ENCODE assay signal across 24 cellular contexts in the genomic region with DNA sequence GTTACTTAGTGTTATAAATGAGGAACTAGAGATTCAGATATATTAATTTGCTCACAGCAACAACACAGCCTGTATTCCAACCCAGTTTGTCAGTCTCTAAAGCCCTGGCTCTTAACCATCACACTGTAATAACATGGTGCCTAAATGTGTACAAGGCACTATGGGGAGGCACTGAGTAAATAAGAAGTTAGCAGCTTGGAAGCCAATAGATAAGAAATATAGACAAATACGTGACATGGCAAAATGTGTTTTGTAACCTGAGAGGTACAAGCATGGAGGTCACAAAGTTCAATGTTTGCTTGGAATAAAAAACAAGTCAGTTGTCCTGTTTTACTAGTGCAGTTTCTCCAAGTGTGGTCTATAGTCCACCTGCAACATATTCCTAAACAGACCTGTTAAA. TPM values are rescaled to one million over a fixed set of nuclear protein-coding genes. Genes with fewer than 3 reads are reported as not detected.
DNase-seq lines count a peak whose midpoint lies in the region; ATAC-seq, FAIRE-seq and TF ChIP-seq lines count a peak whose summit lies in the region.
"Had no signal": no experiment of that assay in that cellular context is flagged by ENCODE, and none has a peak within 500 bp of the region (broad histone marks: within the 10 kb centered on the region; RNA-seq: fewer than 3 reads in every experiment).

No MANE protein-coding gene starts in this region.

- no peaks in the 10 kb centered on the region for H3K36me3 ChIP-seq in naive thymus-derived CD4-positive, alpha-beta T cell (ENCODE audit: control insufficient read depth in 2 of 3, insufficient read depth in 3 of 3, low read length in 3 of 3)

- no peak for TF ChIP-seq EP300 in A549 (IDR thresholded peaks at IDR 0.05)

- no peak overlapping the region for H3K27ac Mint-ChIP-seq in naive thymus-derived CD4-positive, alpha-beta T cell

- ATAC-seq in A549 (peak in 1 of 2 experiments; percentile 38; a peak in 2 of 6 replicates), left lobe of liver (peak; percentile 86), HG03469 (IDR thresholded peaks at IDR 0.05; ENCODE audit: unreplicated experiment) (no peak)
- ATAC-seq in naive thymus-derived CD4-positive, alpha-beta T cell: no peak
- ATAC-seq: SK-N-SH treated with all-trans-retinoic acid at 6 μM for 48 hours had no signal

- no peak for TF ChIP-seq RAD21 in A549 (conservative IDR thresholded peaks at IDR 0.05 in 1 of 2, IDR thresholded peaks at IDR 0.05 in 1 of 2)

- H3K4me3 Mint-ChIP-seq in naive thymus-derived CD4-positive, alpha-beta T cell: no peak overlapping the region

- TF ChIP-seq CTCF in A549 (IDR thresholded peaks at IDR 0.05): no peak

- no peaks in the 10 kb centered on the region for H3K9me3 Mint-ChIP-seq in naive thymus-derived CD4-positive, alpha-beta T cell

- H3K36me3 Mint-ChIP-seq in naive thymus-derived CD4-positive, alpha-beta T cell: no peaks in the 10 kb centered on the region

- no peaks in the 10 kb centered on the region for H3K4me1 Mint-ChIP-seq in naive thymus-derived CD4-positive, alpha-beta T cell

- 46% methylated on average over 1 of the region's 1 CpG for WGBS in A549 (ENCODE audit: missing lambda C conversion rate)

- POLR2A ChIA-PET in A549 (lab: Yijun Ruan, JAX): no interaction called here
- POLR2A ChIA-PET in naive thymus-derived CD4-positive, alpha-beta T cell (lab: Charles Lee): no interaction called here

- intact Hi-C loops in naive thymus-derived CD4-positive, alpha-beta T cell (cut with micrococcal nuclease): no loop called here

- H3K27me3 Mint-ChIP-seq in naive thymus-derived CD4-positive, alpha-beta T cell: peaks cover 5 to 21% (median 13%) of the 10 kb centered on the region in 5 donors

- no peaks in the 10 kb centered on the region for H3K4me1 ChIP-seq in A549
- no peaks in the 10 kb centered on the region for H3K4me1 ChIP-seq in naive thymus-derived CD4-positive, alpha-beta T cell (ENCODE audit: control insufficient read depth in 2 of 2, insufficient read depth in 2 of 2, low read length in 2 of 2)

- FAIRE-seq in A549 (lab: Jason Lieb, UNC): no peak
- FAIRE-seq: GM18507 had no signal

- H3K4me2 ChIP-seq in A549: no peak overlapping the region

- TF ChIP-seq POLR2A in A549 (IDR thresholded peaks at IDR 0.05; ENCODE audit: low read length): no peak

- CTCF ChIA-PET in A549 (lab: Yijun Ruan, JAX): no interaction called here
- CTCF ChIA-PET in naive thymus-derived CD4-positive, alpha-beta T cell (lab: Charles Lee): no interaction called here

- DNase-seq in A549 (ENCODE audit: low read depth in 1 of 2, low spot score in 1 of 2): peak in 1 of 2 experiments; percentile 51
- peak; percentile 68 for DNase-seq in DMS53 treated with DMSO at 0.1 percent for 48 hours (lab: John Stamatoyannopoulos, UW; ENCODE audit: unreplicated experiment)
- peak; percentile 24 for DNase-seq in NCI-H510A treated with DMSO at 0.1 percent for 48 hours (lab: John Stamatoyannopoulos, UW)
- DNase-seq in left lobe of liver (ENCODE audit: low spot score): no peak
- DNase-seq in glomerular visceral epithelial cell (ENCODE audit: extremely low spot score): no peak
- DNase-seq in naive thymus-derived CD4-positive, alpha-beta T cell: no peak
- DNase-seq: ACHN, AML-193, DMS79 treated with DMSO at 0.1 percent for 48 hours, GM23248, HCEC 1CT, MV-4-11, NCI-H1436 treated with DMSO at 0.1 percent for 48 hours, NCI-H2107, NCI-H446, NCI-H82, SHP77 treated with DMSO at 0.1 percent for 48 hours, T-helper 1 cell had no signal

- no peak overlapping the region for H3K27ac ChIP-seq in A549
- no peak overlapping the region for H3K27ac ChIP-seq in naive thymus-derived CD4-positive, alpha-beta T cell (ENCODE audit: low read depth, low read length)
- H3K27ac ChIP-seq: GM23248 had no signal

- H3K27me3 ChIP-seq in naive thymus-derived CD4-positive, alpha-beta T cell (ENCODE audit: control insufficient read depth in 2 of 2, insufficient read depth in 2 of 2, low read length in 2 of 2): no peaks in the 10 kb centered on the region

- H3K9me3 ChIP-seq in A549: no peaks in the 10 kb centered on the region
- no peaks in the 10 kb centered on the region for H3K9me3 ChIP-seq in naive thymus-derived CD4-positive, alpha-beta T cell (ENCODE audit: control insufficient read depth in 2 of 3, low read length in 3 of 3)

- H3K4me3 ChIP-seq in A549: no peak overlapping the region
- H3K4me3 ChIP-seq in naive thymus-derived CD4-positive, alpha-beta T cell (ENCODE audit: low read length): no peak overlapping the region
- H3K4me3 ChIP-seq: GM23248 had no signal

TF ChIP-seq in A549, 52 proteins besides CTCF, POLR2A, EP300 and RAD21:
- TF ChIP-seq GATA3 (IDR thresholded peaks at IDR 0.05; ENCODE audit: borderline replicate concordance) (0 out of 2 replicates have a peak, but pooled peaks have one; percentile 34), HDAC2 (IDR thresholded peaks at IDR 0.05) (no peak), MAFK (IDR thresholded peaks at IDR 0.05; ENCODE audit: partially characterized antibody) (peak; percentile 37), PHF8 (IDR thresholded peaks at IDR 0.05; ENCODE audit: borderline replicate concordance, low read depth) (no peak), JUNB (IDR thresholded peaks at IDR 0.05) (no peak)
TF ChIP-seq in A549: peak in this region for 2.

RNA-seq across cellular contexts. Expression of a gene that starts 16.3 kb away (rescaled TPM):
- polyA plus RNA-seq in A549 (2011; rRNA removed) (0.07 and 0.08 TPM in 2 replicates), A549 (2017; fragmentation: RNase III; extraction: RNeasy Plus Mini Kit Qiagen cat#74134 plus additional on column Dnase treatment) (0.25 to 0.31 TPM (median 0.30 TPM) in 3 replicates)
- polyA plus RNA-seq in A549 (2012; cell fraction: cytosol; rRNA removed): under 0.01 and 0.01 TPM in 2 replicates
- 0.01 TPM in 1 of 2 replicates, not detected in the other for polyA plus RNA-seq in A549 (2012; cell fraction: nucleus; rRNA removed)
- polyA minus RNA-seq in A549 (2011; rRNA and poly(A)+ RNA removed): 0.19 and 0.41 TPM in 2 replicates
- 3.7 TPM for total RNA-seq in left lobe of liver
- total RNA-seq in naive thymus-derived CD4-positive, alpha-beta T cell: under 1 TPM in 1 of 5 experiments, not detected in 4; 0.27 TPM
- polyA plus RNA-seq in naive thymus-derived CD4-positive, alpha-beta T cell: not detected
- total RNA-seq: G401, GM23248, HT-29, RPMI7951 had no signal
- polyA plus RNA-seq: GM23248 had no signal

RNA-seq across cellular contexts. Expression of a gene that starts 21.7 kb away (rescaled TPM):
- not detected in 2 replicates for polyA plus RNA-seq in A549 (2011; rRNA removed)
- polyA plus RNA-seq in A549 (2012; cell fraction: cytosol; rRNA removed): not detected in 2 replicates
- polyA plus RNA-seq in A549 (2012; cell fraction: nucleus; rRNA removed): not detected in 2 replicates
- polyA plus RNA-seq in A549 (2017; fragmentation: RNase III; extraction: RNeasy Plus Mini Kit Qiagen cat#74134 plus additional on column Dnase treatment): 0.09 TPM in 1 of 3 replicates, not detected in the others
- not detected in 2 replicates for polyA minus RNA-seq in A549 (2011; rRNA and poly(A)+ RNA removed)
- 0.25 TPM for total RNA-seq in left lobe of liver
- total RNA-seq in naive thymus-derived CD4-positive, alpha-beta T cell: not detected
- not detected for polyA plus RNA-seq in naive thymus-derived CD4-positive, alpha-beta T cell
- total RNA-seq: G401, GM23248, HT-29, RPMI7951 had no signal
- polyA plus RNA-seq: GM23248 had no signal

Comparison
In these comparisons a context has a peak if more than half of its experiments do, and no peak if none do; other contexts are left out.
1. DNase-seq: peak in DMS53 treated with DMSO at 0.1 percent for 48 hours (single experiment) and NCI-H510A treated with DMSO at 0.1 percent for 48 hours (single experiment); none in left lobe of liver (single experiment), glomerular visceral epithelial cell (single experiment) and naive thymus-derived CD4-positive, alpha-beta T cell (0 of 9).